In the genomic region with DNA sequence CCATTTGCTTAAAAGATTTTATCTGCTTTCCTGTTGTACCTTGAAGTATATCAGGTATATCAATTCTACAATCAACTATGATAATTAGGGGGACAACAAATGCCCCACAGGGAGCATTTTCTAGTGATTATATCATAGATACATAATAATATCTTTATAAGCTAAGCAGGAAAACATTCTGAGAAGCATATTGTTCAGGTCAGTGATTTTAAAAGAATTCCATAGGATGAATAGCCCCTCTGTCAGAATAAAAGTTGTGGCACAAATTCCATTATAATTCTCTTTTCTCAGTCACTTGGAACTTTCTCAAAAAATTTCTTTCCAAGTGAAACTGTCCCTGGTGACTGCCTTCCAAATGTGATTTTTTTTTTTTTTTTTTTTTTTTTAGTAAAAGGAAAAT, we compare ENCODE assay signal across 1 cellular context.
TF ChIP-seq lines count a peak whose summit lies in the region.

No MANE protein-coding gene starts in this region.

TF ChIP-seq in HEK293, 187 proteins besides CTCF, POLR2A, EP300 and RAD21:
- TF ChIP-seq, protein P1, sequence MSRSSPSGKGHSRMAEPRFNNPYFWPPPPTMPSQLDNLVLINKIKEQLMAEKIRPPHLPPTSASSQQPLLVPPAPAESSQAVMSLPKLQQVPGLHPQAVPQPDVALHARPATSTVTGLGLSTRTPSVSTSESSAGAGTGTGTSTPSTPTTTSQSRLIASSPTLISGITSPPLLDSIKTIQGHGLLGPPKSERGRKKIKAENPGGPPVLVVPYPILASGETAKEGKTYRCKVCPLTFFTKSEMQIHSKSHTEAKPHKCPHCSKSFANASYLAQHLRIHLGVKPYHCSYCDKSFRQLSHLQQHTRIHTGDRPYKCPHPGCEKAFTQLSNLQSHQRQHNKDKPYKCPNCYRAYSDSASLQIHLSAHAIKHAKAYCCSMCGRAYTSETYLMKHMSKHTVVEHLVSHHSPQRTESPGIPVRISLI (tag by site-specific recombination; IDR thresholded peaks at IDR 0.05), result peak; percentile 51; the same call in 1 of the 2 replicates
- TF ChIP-seq PRDM1 (tag by site-specific recombination; IDR thresholded peaks at IDR 0.05) (0 out of 2 replicates have a peak, but pooled peaks have one; percentile 18), ZNF302 (tag by site-specific recombination; IDR thresholded peaks at IDR 0.05; ENCODE audit: low read depth) (no peak)
